In the genomic region with DNA sequence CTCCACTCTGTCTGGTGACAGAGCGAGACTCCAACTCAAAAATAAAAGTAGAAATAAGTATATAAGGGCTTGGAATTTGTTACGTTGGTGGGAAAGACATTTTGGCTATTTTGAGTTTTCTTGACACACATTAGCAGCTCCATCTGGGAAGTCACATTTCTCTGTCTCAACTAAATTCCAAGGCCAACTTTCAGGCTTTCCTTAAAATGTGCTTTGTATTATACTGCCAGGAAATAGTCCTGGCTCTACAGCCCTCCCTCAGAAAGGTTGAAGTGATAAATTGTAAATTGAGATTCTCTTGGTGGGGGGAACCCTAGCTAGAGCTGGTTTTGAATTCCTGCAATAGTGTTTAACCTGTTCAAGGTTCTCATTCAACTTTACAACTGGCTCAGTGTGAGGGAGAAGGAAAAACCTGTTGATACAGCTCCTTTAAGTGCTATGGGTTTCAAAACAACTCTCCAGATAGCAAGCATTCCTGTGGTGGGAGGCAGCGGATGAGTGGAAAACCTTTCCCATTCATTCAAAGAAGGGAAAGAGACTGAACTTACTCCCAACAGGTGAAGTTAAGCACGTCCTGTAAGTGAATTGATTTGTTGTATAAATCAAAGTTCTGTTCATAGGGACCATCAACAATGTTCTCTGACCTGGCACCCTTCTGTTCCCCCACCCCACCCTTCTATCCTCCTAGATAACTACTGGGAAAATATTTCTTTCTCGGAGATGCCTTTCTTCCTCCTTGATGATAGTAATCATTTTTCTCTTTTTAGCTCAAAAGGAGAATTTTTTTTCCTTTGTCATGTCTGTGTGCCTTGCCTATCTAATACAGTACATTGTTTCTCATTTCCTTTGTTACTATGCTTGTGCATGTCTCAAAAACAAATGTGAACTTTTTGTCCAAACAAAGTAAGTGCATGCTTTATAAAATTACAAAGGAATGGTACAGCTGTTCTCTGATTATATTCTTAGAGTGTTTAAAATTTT, we compare ENCODE assay signal across 9 cellular contexts. TPM values are rescaled to one million over a fixed set of nuclear protein-coding genes. Genes with fewer than 3 reads are reported as not detected.
A peak's percentile ranks its signal among the peaks of the same experiment; 100 is the strongest.
DNase-seq lines count a peak whose midpoint lies in the region; ATAC-seq, FAIRE-seq and TF ChIP-seq lines count a peak whose summit lies in the region.
"Had no signal": no experiment of that assay in that cellular context is flagged by ENCODE, and none has a peak within 500 bp of the region (broad histone marks: within the 10 kb centered on the region; RNA-seq: fewer than 3 reads in every experiment).

No MANE protein-coding gene starts in this region.

- H3K4me2 ChIP-seq in A549: peak overlapping the region; percentile 84

- peak; percentile 80 to 86 for ATAC-seq in A549
- peak in 3 of 4 donors; percentile 11 to 30 (median 19) for ATAC-seq in right lobe of liver
- ATAC-seq in HG03025 (IDR thresholded peaks at IDR 0.05; ENCODE audit: low FRiP score, unreplicated experiment): no peak

- TF ChIP-seq CTCF in A549 (IDR thresholded peaks at IDR 0.05): no peak
- TF ChIP-seq CTCF in right lobe of liver (IDR thresholded peaks at IDR 0.05): no peak

- H3K4me3 ChIP-seq in A549 (peak overlapping the region; percentile 23; the same call in 2 of the 3 replicates), ectodermal cell (ENCODE audit: insufficient read depth, low read depth, low read length) (no peak overlapping the region), right lobe of liver (no peak overlapping the region)

- no peaks in the 10 kb centered on the region for H3K9me3 ChIP-seq in A549
- H3K9me3 ChIP-seq in ectodermal cell (ENCODE audit: control insufficient read depth, low read length): no peaks in the 10 kb centered on the region
- no peaks in the 10 kb centered on the region for H3K9me3 ChIP-seq in right lobe of liver

- CTCF ChIA-PET in A549 (lab: Yijun Ruan, JAX): interaction anchor here (1.3 to 2.5 kb wide), 2 partner anchors 36 to 47 kb away, joined by 3 to 7 read pairs; no protein-coding TSS in a partner anchor

- intact Hi-C loops in right lobe of liver (cut with DNase I): no loop called here

- FAIRE-seq in A549 (lab: Jason Lieb, UNC): no peak

- TF ChIP-seq POLR2A in A549 (IDR thresholded peaks at IDR 0.05; ENCODE audit: low read length) (no peak), right lobe of liver (IDR thresholded peaks at IDR 0.05) (no peak)

- peaks cover 48% of the 10 kb centered on the region for H3K4me1 ChIP-seq in A549
- peaks cover 5% of the 10 kb centered on the region for H3K4me1 ChIP-seq in ectodermal cell (ENCODE audit: control insufficient read depth, insufficient read depth, low read length)
- no peaks in the 10 kb centered on the region for H3K4me1 ChIP-seq in right lobe of liver

- H3K27ac ChIP-seq in A549 (peak overlapping the region; percentile 68 to 87), ectodermal cell (ENCODE audit: insufficient read depth, low read depth, low read length, poor library complexity, severe bottlenecking) (peak overlapping the region; percentile 47), right lobe of liver (no peak overlapping the region)

- DNase-seq in A549 (ENCODE audit: low read depth in 1 of 2, low spot score in 1 of 2): peak; percentile 41 to 61
- peak; percentile 14 for DNase-seq in HuH-7.5 (ENCODE audit: low spot score)
- no peak for DNase-seq in right lobe of liver
- no peak for DNase-seq in activated naive CD4-positive, alpha-beta T cell (lab: John Stamatoyannopoulos, UW)
- no peak for DNase-seq in NCI-H2029 treated with DMSO at 0.1 percent for 48 hours (lab: John Stamatoyannopoulos, UW)
- DNase-seq in SIG-M5 treated with dmso at 0.1 percent for 504 hours (lab: John Stamatoyannopoulos, UW; ENCODE audit: unreplicated experiment): no peak
- DNase-seq: activated effector memory CD4-positive, alpha-beta T cell treated with anti-CD3 and anti-CD28 coated beads, Interleukin-2, amount 50 U/mL, for 16 hours had no signal

- WGBS in A549 (ENCODE audit: missing lambda C conversion rate): 39% methylated on average over 5 of the region's 5 CpGs
- 46 to 52% methylated on average over 3 to 5 of the region's 5 CpGs for WGBS in ectodermal cell, 2 experiments
- 38% methylated on average over 4 of the region's 5 CpGs for WGBS in right lobe of liver (ENCODE audit: insufficient coverage, low coverage, low lambda C conversion rate, missing lambda C conversion rate)

- POLR2A ChIA-PET in A549 (lab: Yijun Ruan, JAX): interaction anchor here (0.6 to 3.8 kb wide), 3 partner anchors 39 to 51 kb away, joined by 3 to 41 read pairs (median 5); a partner anchor contains a TSS

- no peaks in the 10 kb centered on the region for H3K27me3 ChIP-seq in ectodermal cell (ENCODE audit: control insufficient read depth, insufficient read depth, low read length, poor library complexity, severe bottlenecking)
- H3K27me3 ChIP-seq in right lobe of liver: no peaks in the 10 kb centered on the region

- TF ChIP-seq EP300 in A549 (IDR thresholded peaks at IDR 0.05): no peak

- TF ChIP-seq RAD21 in A549 (conservative IDR thresholded peaks at IDR 0.05 in 1 of 2, IDR thresholded peaks at IDR 0.05 in 1 of 2): no peak

- no peaks in the 10 kb centered on the region for H3K36me3 ChIP-seq in ectodermal cell (ENCODE audit: control insufficient read depth, insufficient read depth, low read length)
- no peaks in the 10 kb centered on the region for H3K36me3 ChIP-seq in right lobe of liver

TF ChIP-seq in A549, 52 proteins besides CTCF, POLR2A, EP300 and RAD21:
- TF ChIP-seq RFX5 (IDR thresholded peaks at IDR 0.05) (no peak), NR3C1 (IDR thresholded peaks at IDR 0.05) (no peak), MAZ (IDR thresholded peaks at IDR 0.05; ENCODE audit: borderline replicate concordance, low read depth, low read length) (peak; percentile 63; the same call in 1 of the 2 replicates), SMC3 (IDR thresholded peaks at IDR 0.05) (no peak), SREBF2 (IDR thresholded peaks at IDR 0.05) (no peak), NFE2L2 (conservative IDR thresholded peaks at IDR 0.05; ENCODE audit: low read length) (no peak), EHMT2 (IDR thresholded peaks at IDR 0.05; ENCODE audit: low read depth) (no peak), MAFK (IDR thresholded peaks at IDR 0.05; ENCODE audit: partially characterized antibody) (no peak)

RNA-seq across cellular contexts. Expression of a gene that starts 44.2 kb away (rescaled TPM):
- polyA plus RNA-seq in A549 (2011; rRNA removed): 34.2 and 42.6 TPM in 2 replicates
- 6.6 and 7.1 TPM in 2 replicates for polyA plus RNA-seq in A549 (2012; cell fraction: cytosol; rRNA removed)
- polyA plus RNA-seq in A549 (2012; cell fraction: nucleus; rRNA removed): 8.0 and 10.7 TPM in 2 replicates
- polyA plus RNA-seq in A549 (2017; fragmentation: RNase III; extraction: RNeasy Plus Mini Kit Qiagen cat#74134 plus additional on column Dnase treatment): 33.9 to 38.4 TPM (median 36.2 TPM) in 3 replicates
- polyA minus RNA-seq in A549 (2011; rRNA and poly(A)+ RNA removed): 46.6 and 53.4 TPM in 2 replicates
- polyA plus RNA-seq in ectodermal cell (2013, experiment 1 of 4): 86.6 TPM
- 89.6 TPM for polyA plus RNA-seq in ectodermal cell (2013, experiment 2 of 4)
- 69.9 TPM for polyA plus RNA-seq in ectodermal cell (2013, experiment 3 of 4)
- polyA plus RNA-seq in ectodermal cell (2013, experiment 4 of 4): 79.4 TPM
- 1 to 10 TPM; 3.5 to 5.2 (median 4.6) TPM for total RNA-seq in right lobe of liver

Comparison
In these comparisons a context has a peak if more than half of its experiments do, and no peak if none do; other contexts are left out.
1. DNase-seq: peak in A549 (2 of 2) and HuH-7.5 (single experiment); none in right lobe of liver (0 of 3), activated naive CD4-positive, alpha-beta T cell (0 of 4), NCI-H2029 treated with DMSO at 0.1 percent for 48 hours (single experiment) and SIG-M5 treated with dmso at 0.1 percent for 504 hours (single experiment).
2. H3K27ac ChIP-seq: peak in A549 (2 of 2) and ectodermal cell (single experiment); none in right lobe of liver (0 of 3).